In genomic region chr5:172757394-172758010, GRCh38 we compare ENCODE assay signal across 1 cellular context.
TF ChIP-seq lines count a peak whose summit lies in the region.

No MANE protein-coding gene starts in this region.

TF ChIP-seq in K562, 482 proteins besides CTCF, POLR2A, EP300 and RAD21 (continued from another document):
- no peak for TF ChIP-seq XRCC4 (IDR thresholded peaks at IDR 0.05; ENCODE audit: extremely low read depth, insufficient read depth, insufficient read length)
- no peak for TF ChIP-seq ZNF354B (CRISPR knock-in tag; IDR thresholded peaks at IDR 0.05)
- no peak for TF ChIP-seq CHCHD3 (CRISPR knock-in tag; IDR thresholded peaks at IDR 0.05)
- TF ChIP-seq RFX7 (CRISPR knock-in tag; IDR thresholded peaks at IDR 0.05) = no peak
- TF ChIP-seq MBD1 (CRISPR knock-in tag; IDR thresholded peaks at IDR 0.05) = no peak
- peak; percentile 22 for TF ChIP-seq RBM25 (IDR thresholded peaks at IDR 0.05; ENCODE audit: low read depth, low read length, severe bottlenecking)
- no peak for TF ChIP-seq CREB3L1 (IDR thresholded peaks at IDR 0.05; ENCODE audit: borderline replicate concordance, low read depth)
- no peak for TF ChIP-seq CEBPZ (IDR thresholded peaks at IDR 0.05; ENCODE audit: borderline replicate concordance, low read depth, low read length)
- no peak for TF ChIP-seq GTF2E2 (tag; IDR thresholded peaks at IDR 0.05)
- no peak for TF ChIP-seq ZBTB40 (IDR thresholded peaks at IDR 0.05)
- TF ChIP-seq ZBTB40 (CRISPR knock-in tag; IDR thresholded peaks at IDR 0.05) = no peak
